1 cellular context compared by ENCODE assay signal in genomic region chr2:101012706-101013181, GRCh38.
TF ChIP-seq lines count a peak whose summit lies in the region.

No MANE protein-coding gene starts in this region.

TF ChIP-seq in GM23338, 12 proteins besides CTCF, POLR2A, EP300 and RAD21 (continued from another document):
- TF ChIP-seq ZNF331 (CRISPR knock-in tag; IDR thresholded peaks at IDR 0.05; ENCODE audit: low read depth) (no peak), ZNF114 (CRISPR knock-in tag; IDR thresholded peaks at IDR 0.05) (no peak), REST (IDR thresholded peaks at IDR 0.05; ENCODE audit: unreplicated experiment) (no peak), NANOG (IDR thresholded peaks at IDR 0.05; ENCODE audit: borderline replicate concordance) (no peak)
